8 cellular contexts compared by ENCODE assay signal in the genomic region with DNA sequence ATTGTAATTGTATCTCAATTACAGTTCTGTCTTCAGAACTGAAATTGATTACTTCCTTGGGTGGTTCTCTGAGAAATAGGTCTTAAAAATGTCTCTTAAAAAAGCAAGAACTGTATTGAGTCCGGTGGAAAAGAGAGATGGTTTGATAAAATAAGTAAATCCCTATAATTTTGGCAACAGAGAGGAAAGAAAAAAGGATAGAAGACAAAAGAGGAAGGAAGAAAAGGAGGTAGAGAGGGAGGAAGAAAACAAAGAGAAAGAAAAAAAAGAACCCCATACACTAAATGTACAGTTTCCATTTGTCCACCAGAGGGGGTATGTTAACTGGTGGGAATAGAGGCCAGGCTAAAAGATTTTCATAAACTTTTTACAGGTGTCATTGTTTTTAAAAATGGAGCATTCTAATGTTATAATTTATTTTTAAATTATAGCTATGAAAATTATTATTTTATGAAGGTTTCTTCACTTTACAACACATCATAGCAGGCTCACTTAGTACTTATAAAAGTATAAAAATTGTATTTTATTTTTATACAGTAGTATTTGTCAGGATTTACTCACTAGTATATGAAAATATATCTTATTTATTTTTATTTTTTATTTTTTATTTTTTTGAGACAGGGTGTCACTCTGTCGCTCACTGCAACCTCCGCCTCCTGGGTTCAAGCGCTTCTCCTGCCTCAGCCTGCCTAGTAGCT. TPM values are rescaled to one million over a fixed set of nuclear protein-coding genes. Genes with fewer than 3 reads are reported as not detected.
A peak's percentile ranks its signal among the peaks of the same experiment; 100 is the strongest.
DNase-seq lines count a peak whose midpoint lies in the region; ATAC-seq lines count a peak whose summit lies in the region.

No MANE protein-coding gene starts in this region.

- H3K4me2 ChIP-seq in GM23248 (ENCODE audit: unreplicated experiment): peak overlapping the region; percentile 54

- H3K79me2 ChIP-seq in GM23248 (ENCODE audit: insufficient read depth): peaks cover 24% of the 10 kb centered on the region

- 0 out of 2 replicates have a peak, but pooled peaks cover 3% of the 10 kb centered on the region for H3F3A ChIP-seq in GM23248 (ENCODE audit: insufficient read depth)

- H3K9me2 ChIP-seq in GM23248 (ENCODE audit: insufficient read depth): no peaks in the 10 kb centered on the region

- WGBS in GM23248 (ENCODE audit: low coverage in 1 of 2, low lambda C conversion rate in 2 of 2, missing lambda C conversion rate in 2 of 2), 2 experiments: 45 to 51% methylated on average over 4 of the region's 4 CpGs

- no peaks in the 10 kb centered on the region for H3K27me3 ChIP-seq in GM23248 (replicated peaks; ENCODE audit: insufficient read depth)
- no peaks in the 10 kb centered on the region for H3K27me3 ChIP-seq in adipocyte (replicated peaks; ENCODE audit: control insufficient read depth, insufficient read depth, low read length)

- in situ Hi-C loops in GM23248 (cut with MboI): no loop called here

- H3K4me3 ChIP-seq in GM23248: 0 out of 2 replicates have a peak overlapping the region, but pooled peaks have one; percentile 27
- no peak overlapping the region for H3K4me3 ChIP-seq in adipocyte (ENCODE audit: low read length)

- peak overlapping the region; percentile 53; the same call in 1 of the 2 replicates for H3K9ac ChIP-seq in GM23248
- H3K9ac ChIP-seq in adipocyte (ENCODE audit: low read length): no peak overlapping the region

- DNase-seq in Ammon's horn (ENCODE audit: low spot score): peak; percentile 24
- peak; percentile 73 for DNase-seq in GM23248
- DNase-seq in NCI-H446 (lab: John Stamatoyannopoulos, UW): peak; percentile 58 to 79
- peak; percentile 90 for DNase-seq in adipocyte (ENCODE audit: low read depth)
- peak; percentile 73 for DNase-seq in left kidney (ENCODE audit: low read depth, low spot score)

- H4K20me1 ChIP-seq in GM23248 (ENCODE audit: insufficient read depth): no peaks in the 10 kb centered on the region

- peaks cover 4% of the 10 kb centered on the region; the same call in 1 of the 2 replicates for H3K4me1 ChIP-seq in GM23248 (ENCODE audit: insufficient read depth)
- peaks cover 8% of the 10 kb centered on the region for H3K4me1 ChIP-seq in adipocyte (ENCODE audit: control insufficient read depth, insufficient read depth, low read length)

- no peak for ATAC-seq in HG02588 (IDR thresholded peaks at IDR 0.05; ENCODE audit: unreplicated experiment)
- no peak for ATAC-seq in GM19324 (IDR thresholded peaks at IDR 0.05; ENCODE audit: low FRiP score, unreplicated experiment)
- ATAC-seq in HG02763 (IDR thresholded peaks at IDR 0.05; ENCODE audit: unreplicated experiment): no peak

- H3K9me3 ChIP-seq in GM23248 (ENCODE audit: low read depth) (no peaks in the 10 kb centered on the region), adipocyte (ENCODE audit: control insufficient read depth, low read length) (no peaks in the 10 kb centered on the region)

- H2AFZ ChIP-seq in GM23248: peak overlapping the region; percentile 97

- no peak overlapping the region for H3K27ac ChIP-seq in GM23248

- H3K36me3 ChIP-seq in GM23248 (ENCODE audit: low read depth) (no peaks in the 10 kb centered on the region), adipocyte (ENCODE audit: control insufficient read depth, insufficient read depth, low read length, severe bottlenecking) (no peaks in the 10 kb centered on the region)

RNA-seq across cellular contexts. Expression of gene UBE2T, which starts 2.1 kb away (rescaled TPM):
- total RNA-seq in GM23248 (2014; rRNA removed; shearing (Covaris generic)): 12.5 and 18.9 TPM in 2 replicates
- polyA plus RNA-seq in GM23248 (2016; fragmentation: Nextera tagmentation; extraction: Ambion mirVana): 39.6 and 41.1 TPM in 2 replicates

RNA-seq across cellular contexts. Expression of gene PPP1R12B, which starts 4.7 kb away (rescaled TPM):
- 2.3 and 14.6 TPM in 2 replicates for total RNA-seq in GM23248 (2014; rRNA removed; shearing (Covaris generic))
- polyA plus RNA-seq in GM23248 (2016; fragmentation: Nextera tagmentation; extraction: Ambion mirVana): 2.5 and 3.6 TPM in 2 replicates

Comparison
In these comparisons a context has a peak if more than half of its experiments do, and no peak if none do; other contexts are left out.
1. DNase-seq: peak in every context shown above with its lines; median percentile 90 in adipocyte; 73 in GM23248; 73 in left kidney; 68 in NCI-H446; 24 in Ammon's horn.